ENCODE assay signal across 23 cellular contexts in the genomic region with DNA sequence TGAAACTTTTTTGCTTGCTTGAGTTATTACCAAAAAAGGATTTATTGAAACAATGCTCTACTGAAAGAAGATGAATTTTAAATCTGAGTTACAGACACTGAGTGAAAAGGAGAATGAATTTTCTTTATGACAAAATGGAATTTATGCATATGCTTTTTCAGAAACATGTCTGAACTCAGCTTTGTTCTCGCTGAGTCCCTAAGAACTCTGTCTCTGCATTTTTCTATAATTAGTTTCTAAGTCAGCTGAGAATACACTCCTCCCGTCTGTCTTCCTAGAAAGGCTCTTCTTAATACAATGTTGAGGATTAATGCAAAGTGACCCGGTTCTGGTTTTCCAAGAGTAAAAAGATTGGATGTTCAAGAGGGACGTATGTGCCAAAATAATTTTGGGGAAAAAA.
"Had no signal": no experiment of that assay in that cellular context is flagged by ENCODE, and none has a peak within 500 bp of the region (broad histone marks: within the 10 kb centered on the region; RNA-seq: fewer than 3 reads in every experiment).

No MANE protein-coding gene starts in this region.

- H3K27ac Mint-ChIP-seq: mesothelial cell of epicardium; naive B cell; naive thymus-derived CD8-positive, alpha-beta T cell had no signal

- H3K9me3 Mint-ChIP-seq: mesothelial cell of epicardium had no signal

- DNase-seq: dermis blood vessel endothelial cell; dorsolateral prefrontal cortex; effector CD4-positive, alpha-beta T cell; effector memory CD4-positive, alpha-beta T cell; erythroblast; esophagus squamous epithelium; foreskin fibroblast; gastrocnemius medialis; glutamatergic neuron; head of caudate nucleus; heart right ventricle; hippocampal formation; left cardiac atrium; left lung; left ventricle myocardium superior; lower lobe of right lung; mesenchymal stem cell; mucosa of descending colon; naive B cell; naive thymus-derived CD8-positive, alpha-beta T cell had no signal

- H3K4me3 Mint-ChIP-seq: mesothelial cell of epicardium; naive B cell; naive thymus-derived CD8-positive, alpha-beta T cell had no signal

- H3K36me3 Mint-ChIP-seq: mesothelial cell of epicardium; naive B cell; naive thymus-derived CD8-positive, alpha-beta T cell had no signal

- H3K4me3 ChIP-seq: coronary artery, dorsolateral prefrontal cortex, esophagus squamous epithelium, gastrocnemius medialis, heart right ventricle, left lung, lower lobe of right lung, mucosa of descending colon had no signal

- ATAC-seq: esophagus mucosa; gastrocnemius medialis; heart right ventricle; left cardiac atrium; left lung; left ventricle myocardium superior; lower lobe of right lung; mucosa of descending colon; naive thymus-derived CD8-positive, alpha-beta T cell had no signal

- H3K27me3 Mint-ChIP-seq: naive B cell had no signal

- H3K4me1 Mint-ChIP-seq: naive B cell; naive thymus-derived CD8-positive, alpha-beta T cell had no signal
